In genomic region chr10:70269741-70270140, GRCh38 we compare ENCODE assay signal across 1 cellular context.
TF ChIP-seq lines count a peak whose summit lies in the region.

No MANE protein-coding gene starts in this region.

TF ChIP-seq in HEK293, 187 proteins besides CTCF, POLR2A, EP300 and RAD21 (continued from another document):
- TF ChIP-seq ZNF600 (tag by site-specific recombination; IDR thresholded peaks at IDR 0.05) (no peak), ZNF292 (tag by site-specific recombination; IDR thresholded peaks at IDR 0.05; ENCODE audit: borderline replicate concordance, low read depth) (no peak)
